Comparison of ENCODE assay signal across 1 cellular context in genomic region chr11:44130751-44131150, GRCh38.
TF ChIP-seq lines count a peak whose summit lies in the region.

No MANE protein-coding gene starts in this region.

TF ChIP-seq in GM12878, 131 proteins besides CTCF, POLR2A, EP300 and RAD21 (continued from another document):
- TF ChIP-seq SKIL (IDR thresholded peaks at IDR 0.05; ENCODE audit: low read depth, poor library complexity, severe bottlenecking), result no peak
- TF ChIP-seq ASH2L (IDR thresholded peaks at IDR 0.05; ENCODE audit: borderline replicate concordance, low read depth), result no peak
- TF ChIP-seq SIX5 (IDR thresholded peaks at IDR 0.05; ENCODE audit: low read depth, low read length, severe bottlenecking), result no peak
- no peak for TF ChIP-seq NFXL1 (IDR thresholded peaks at IDR 0.05; ENCODE audit: borderline replicate concordance)
- TF ChIP-seq SMC3 (IDR thresholded peaks at IDR 0.05; ENCODE audit: borderline replicate concordance, low read length), result no peak
- no peak for TF ChIP-seq SMARCA5 (IDR thresholded peaks at IDR 0.05)
- no peak for TF ChIP-seq GABPA (IDR thresholded peaks at IDR 0.05; ENCODE audit: low read depth)
- TF ChIP-seq NKRF (conservative IDR thresholded peaks at IDR 0.05), result no peak
- no peak for TF ChIP-seq STAT3 (IDR thresholded peaks at IDR 0.05; ENCODE audit: low read depth, low read length)
- TF ChIP-seq BMI1 (IDR thresholded peaks at IDR 0.05; ENCODE audit: borderline replicate concordance), result no peak
- no peak for TF ChIP-seq RCOR1 (conservative IDR thresholded peaks at IDR 0.05; ENCODE audit: low read depth, low read length)
- no peak for TF ChIP-seq REST (IDR thresholded peaks at IDR 0.05; ENCODE audit: low read depth, low read length)
